ENCODE assay signal across 15 cellular contexts in the genomic region with DNA sequence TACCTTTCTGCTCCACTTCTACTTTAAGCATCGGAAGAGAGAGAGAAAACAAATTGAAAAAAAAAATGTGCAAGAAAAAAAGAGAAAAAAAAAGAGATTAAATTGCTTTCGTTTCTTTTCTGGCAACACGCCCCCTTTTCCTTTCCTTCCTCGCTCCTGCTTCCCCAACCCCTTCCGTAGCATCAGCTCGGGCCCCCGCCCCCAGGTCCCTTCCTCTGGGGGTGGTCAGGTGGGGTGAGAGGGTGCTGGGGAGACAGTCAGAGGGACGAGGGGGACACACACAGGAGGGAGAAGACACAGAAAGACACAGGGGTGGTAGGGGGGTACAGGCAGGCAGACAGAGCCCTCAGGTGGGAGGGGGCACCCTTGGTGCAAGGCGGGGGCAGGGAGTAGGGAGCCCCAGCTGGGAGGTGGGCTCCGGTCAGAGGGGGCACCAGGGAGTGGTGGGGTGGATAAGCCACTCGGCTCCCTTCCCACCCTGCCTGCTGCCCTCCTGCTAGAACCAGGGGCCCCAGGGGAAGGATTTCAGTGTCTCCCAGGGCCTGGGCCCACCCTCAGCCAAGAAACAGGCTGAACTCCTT. TPM values are rescaled to one million over a fixed set of nuclear protein-coding genes. Genes with fewer than 3 reads are reported as not detected.
DNase-seq lines count a peak whose midpoint lies in the region; ATAC-seq and TF ChIP-seq lines count a peak whose summit lies in the region.
"Had no signal": no experiment of that assay in that cellular context is flagged by ENCODE, and none has a peak within 500 bp of the region (broad histone marks: within the 10 kb centered on the region; RNA-seq: fewer than 3 reads in every experiment).

No MANE protein-coding gene starts in this region.

- H3K9me3 Mint-ChIP-seq in activated T-cell treated with anti-CD3 and anti-CD28 coated beads, Interleukin-2, amount 50 U/mL, for 72 hours = no peaks in the 10 kb centered on the region
- H3K9me3 Mint-ChIP-seq in immature natural killer cell = no peaks in the 10 kb centered on the region
- H3K9me3 Mint-ChIP-seq: neural crest cell had no signal

- peak; percentile 19 to 24 for ATAC-seq in activated T-cell treated with anti-CD3 and anti-CD28 coated beads, Interleukin-2, amount 50 U/mL, for 72 hours (replicated peaks in 1 of 2)
- ATAC-seq in thoracic aorta (ENCODE audit: insufficient number of reproducible peaks, low FRiP score, low read depth) (no peak), HG02763 (IDR thresholded peaks at IDR 0.05; ENCODE audit: unreplicated experiment) (no peak)
- ATAC-seq: foreskin keratinocyte had no signal

- peaks cover 28% of the 10 kb centered on the region for H3K4me1 Mint-ChIP-seq in activated T-cell treated with anti-CD3 and anti-CD28 coated beads, Interleukin-2, amount 50 U/mL, for 72 hours (ENCODE audit: low read depth)
- peaks cover 29 to 31% of the 10 kb centered on the region in 2 donors for H3K4me1 Mint-ChIP-seq in immature natural killer cell

- peaks cover 9% of the 10 kb centered on the region for H3K36me3 ChIP-seq in thoracic aorta
- H3K36me3 ChIP-seq: adrenal gland had no signal

- H3K4me3 Mint-ChIP-seq in activated T-cell treated with anti-CD3 and anti-CD28 coated beads, Interleukin-2, amount 50 U/mL, for 72 hours = peak overlapping the region; percentile 76 to 80
- H3K4me3 Mint-ChIP-seq in immature natural killer cell = peak overlapping the region; percentile 84 to 94 (median 88)
- H3K4me3 Mint-ChIP-seq: neural crest cell had no signal

- H3K27ac ChIP-seq in thoracic aorta = no peak overlapping the region
- H3K27ac ChIP-seq: adrenal gland, foreskin keratinocyte had no signal

- DNase-seq in activated CD8-positive, alpha-beta memory T cell treated with anti-CD3 and anti-CD28 coated beads for 24 hours = peak; percentile 62
- no peak for DNase-seq in activated CD8-positive, alpha-beta memory T cell treated with anti-CD3 and anti-CD28 coated beads, Interleukin-2, amount 50 U/mL, for 48 hours
- no peak for DNase-seq in activated T-cell treated with anti-CD3 and anti-CD28 coated beads, Interleukin-2, amount 50 U/mL, for 72 hours
- DNase-seq in immature natural killer cell (peak; percentile 34 to 41 (median 39)), thoracic aorta (ENCODE audit: low spot score) (no peak), NCI-H2029 treated with DMSO at 0.1 percent for 48 hours (lab: John Stamatoyannopoulos, UW) (no peak), SK-N-DZ (ENCODE audit: low spot score) (no peak)
- DNase-seq: adrenal gland, DMS153, foreskin keratinocyte, KG1, NCI-H1694, trophoblast cell had no signal

- H3K9me3 ChIP-seq in thoracic aorta = no peaks in the 10 kb centered on the region
- H3K9me3 ChIP-seq: adrenal gland had no signal

- no peak for TF ChIP-seq CTCF in thoracic aorta (IDR thresholded peaks at IDR 0.05)

- H3K27ac Mint-ChIP-seq in activated T-cell treated with anti-CD3 and anti-CD28 coated beads, Interleukin-2, amount 50 U/mL, for 72 hours = peak overlapping the region; percentile 41
- H3K27ac Mint-ChIP-seq in immature natural killer cell = peak overlapping the region; percentile 82 to 95 (median 90)

- no peaks in the 10 kb centered on the region for H3K27me3 ChIP-seq in thoracic aorta (replicated peaks; ENCODE audit: insufficient read depth)
- H3K27me3 ChIP-seq: adrenal gland, foreskin keratinocyte had no signal

- no peaks in the 10 kb centered on the region for H3K27me3 Mint-ChIP-seq in activated T-cell treated with anti-CD3 and anti-CD28 coated beads, Interleukin-2, amount 50 U/mL, for 72 hours (ENCODE audit: low read depth)
- H3K27me3 Mint-ChIP-seq in immature natural killer cell (ENCODE audit: low read depth in 3 of 3) = peaks cover 10 to 19% (median 10%) of the 10 kb centered on the region in 3 donors

- peaks cover 2 to 5% of the 10 kb centered on the region in 2 donors for H3K36me3 Mint-ChIP-seq in activated T-cell treated with anti-CD3 and anti-CD28 coated beads, Interleukin-2, amount 50 U/mL, for 72 hours (ENCODE audit: insufficient read depth in 2 of 2)
- H3K36me3 Mint-ChIP-seq in immature natural killer cell = peaks cover 0 to 15% (median 10%) of the 10 kb centered on the region in 3 donors

- peak overlapping the region; percentile 33 for H3K4me3 ChIP-seq in thoracic aorta
- H3K4me3 ChIP-seq: adrenal gland had no signal

- H3K4me1 ChIP-seq in thoracic aorta (ENCODE audit: control insufficient read depth in 1 of 2, low read depth in 2 of 2) = no peaks in the 10 kb centered on the region
- H3K4me1 ChIP-seq: foreskin keratinocyte had no signal

RNA-seq across cellular contexts. Expression of gene ASF1B, which starts 30.7 kb away (rescaled TPM):
- 10 to 100 TPM; 71.3 to 84.4 TPM for total RNA-seq in activated T-cell treated with anti-CD3 and anti-CD28 coated beads, Interleukin-2, amount 50 U/mL, for 72 hours
- 10 to 100 TPM in 1 of 3 donors, 1 to 10 TPM in 2; 7.0 to 11.8 (median 9.7) TPM for polyA plus RNA-seq in immature natural killer cell
- total RNA-seq in thoracic aorta = 1 to 10 TPM in 1 of 2 donors, under 1 TPM in 1; 0.14 to 1.1 TPM
- polyA plus RNA-seq in SK-N-DZ (2014; cell fraction: cytosol; rRNA removed) = 75.4 and 92.6 TPM in 2 replicates
- 27.8 and 41.8 TPM in 2 replicates for polyA plus RNA-seq in SK-N-DZ (2014; cell fraction: nucleus; rRNA removed)

RNA-seq across cellular contexts. Expression of gene ADGRL1, which starts 38.9 kb away (rescaled TPM):
- total RNA-seq in activated T-cell treated with anti-CD3 and anti-CD28 coated beads, Interleukin-2, amount 50 U/mL, for 72 hours = 10 to 100 TPM; 15.0 to 21.2 TPM
- polyA plus RNA-seq in immature natural killer cell = 1 to 10 TPM in 1 of 3 donors, under 1 TPM in 2; 0.52 to 2.1 (median 0.53) TPM
- total RNA-seq in thoracic aorta = 10 to 100 TPM; 15.4 to 15.7 TPM
- polyA plus RNA-seq in SK-N-DZ (2014; cell fraction: cytosol; rRNA removed) = 22.2 and 23.0 TPM in 2 replicates
- 22.7 and 60.2 TPM in 2 replicates for polyA plus RNA-seq in SK-N-DZ (2014; cell fraction: nucleus; rRNA removed)

RNA-seq across cellular contexts. Expression of gene PRKACA, which starts 49.5 kb away (rescaled TPM):
- total RNA-seq in activated T-cell treated with anti-CD3 and anti-CD28 coated beads, Interleukin-2, amount 50 U/mL, for 72 hours = 10 to 100 TPM; 67.7 to 75.0 TPM
- 1 to 10 TPM in 2 of 3 donors, under 1 TPM in 1; 0.64 to 1.7 (median 1.4) TPM for polyA plus RNA-seq in immature natural killer cell
- 100 to 1,000 TPM in 1 of 2 donors, 10 to 100 TPM in 1; 93.2 to 107 TPM for total RNA-seq in thoracic aorta
- 42.1 and 57.4 TPM in 2 replicates for polyA plus RNA-seq in SK-N-DZ (2014; cell fraction: cytosol; rRNA removed)
- polyA plus RNA-seq in SK-N-DZ (2014; cell fraction: nucleus; rRNA removed) = 15.8 and 25.2 TPM in 2 replicates

Comparison
In these comparisons a context has a peak if more than half of its experiments do, and no peak if none do; other contexts are left out.
1. DNase-seq: peak in activated CD8-positive, alpha-beta memory T cell treated with anti-CD3 and anti-CD28 coated beads for 24 hours (single experiment) and immature natural killer cell (3 of 3); none in activated CD8-positive, alpha-beta memory T cell treated with anti-CD3 and anti-CD28 coated beads, Interleukin-2, amount 50 U/mL, for 48 hours (single experiment), activated T-cell treated with anti-CD3 and anti-CD28 coated beads, Interleukin-2, amount 50 U/mL, for 72 hours (0 of 2), thoracic aorta (single experiment), NCI-H2029 treated with DMSO at 0.1 percent for 48 hours (single experiment) and SK-N-DZ (single experiment).
2. ATAC-seq: peak in activated T-cell treated with anti-CD3 and anti-CD28 coated beads, Interleukin-2, amount 50 U/mL, for 72 hours (2 of 2); none in thoracic aorta (single experiment) and HG02763 (single experiment).
3. RNA of gene ASF1B, which starts 30.7 kb away (total RNA-seq): 71.3 to 84.4 TPM in activated T-cell treated with anti-CD3 and anti-CD28 coated beads, Interleukin-2, amount 50 U/mL, for 72 hours; 0.14 to 1.1 TPM in thoracic aorta; every median in the first group is over 10 times any median in the second.